32 cellular contexts compared by ENCODE assay signal in the genomic region with DNA sequence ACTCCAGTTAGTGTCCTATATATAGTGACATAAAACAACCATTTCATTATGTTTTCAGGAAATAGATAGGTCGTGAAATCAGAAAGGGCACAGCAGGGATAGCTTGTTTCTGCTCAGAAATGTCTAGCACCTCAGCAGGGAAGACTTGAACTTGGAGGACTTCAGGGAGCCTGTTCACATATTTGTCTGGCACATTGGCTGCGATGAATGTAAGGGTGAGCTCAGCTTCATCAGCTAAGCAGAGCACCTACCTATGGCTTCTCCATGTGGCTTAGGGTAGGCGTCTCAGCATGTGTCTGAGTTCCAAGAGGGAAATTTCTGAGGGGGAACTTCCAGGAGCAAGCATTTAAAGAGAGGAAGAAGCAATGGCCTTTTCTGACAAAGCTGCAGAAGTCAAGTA.
"Had no signal": no experiment of that assay in that cellular context is flagged by ENCODE, and none has a peak within 500 bp of the region (broad histone marks: within the 10 kb centered on the region; RNA-seq: fewer than 3 reads in every experiment).

No MANE protein-coding gene starts in this region.

- H3K27me3 Mint-ChIP-seq: naive B cell; progenitor cell of endocrine pancreas; stimulated activated naive B cell treated with anti-CD40 and anti-IgM and Interleukin-4, amounts not matched to agents 10 μg/mL and 1 μg/mL and 100 μg/mL, for 72 hours had no signal

- H3K9me3 Mint-ChIP-seq: stimulated activated naive B cell treated with anti-CD40 and anti-IgM and Interleukin-4, amounts not matched to agents 10 μg/mL and 1 μg/mL and 100 μg/mL, for 72 hours had no signal

- DNase-seq: hippocampal formation; immature natural killer cell; kidney; left colon; left lung; lower lobe of right lung; mammary epithelial cell; mesenchymal stem cell; naive B cell; natural killer cell; nephron progenitor cell; ovary; retina; right cardiac atrium; stimulated activated CD4-positive, alpha-beta T cell treated with anti-CD3 and anti-CD28 coated beads, Interleukin-12 subunit alpha, Interleukin-12 subunit beta, amount 100 ng/mL, for 4 hours; stimulated activated CD4-positive, alpha-beta T cell treated with anti-CD3 and anti-CD28 coated beads, Interleukin-15, amount 100 ng/mL, for 24 hours; stimulated activated CD4-positive, alpha-beta T cell treated with anti-CD3 and anti-CD28 coated beads, Interleukin-2, amount 100 ng/mL, for 24 hours; stimulated activated CD4-positive, alpha-beta T cell treated with anti-CD3 and anti-CD28 coated beads, Interleukin-4, amount 100 ng/mL, for 1 hour; stimulated activated naive B cell treated with anti-CD40 and anti-IgM and Interleukin-4, amounts not matched to agents 10 μg/mL and 1 μg/mL and 100 μg/mL, for 72 hours; stimulated activated naive CD8-positive, alpha-beta T cell treated with anti-CD3 and anti-CD28 coated beads, Interleukin-15, Interleukin-2, amounts not matched to agents 100 U/mL and 50 U/mL, for 24 hours; stomach; testis; thyroid gland; transverse colon; upper lobe of left lung had no signal

- H3K36me3 ChIP-seq: left lung, lower lobe of right lung, neural progenitor cell, neutrophil, ovary, stomach, thyroid gland, transverse colon, upper lobe of left lung, vagina had no signal

- H3K36me3 Mint-ChIP-seq: naive B cell; natural killer cell; neural progenitor cell; stimulated activated naive B cell treated with anti-CD40 and anti-IgM and Interleukin-4, amounts not matched to agents 10 μg/mL and 1 μg/mL and 100 μg/mL, for 72 hours had no signal

- H3K27ac Mint-ChIP-seq: immature natural killer cell; mesothelial cell of epicardium; naive B cell; natural killer cell; nephron progenitor cell; neural progenitor cell; progenitor cell of endocrine pancreas; stimulated activated naive B cell treated with anti-CD40 and anti-IgM and Interleukin-4, amounts not matched to agents 10 μg/mL and 1 μg/mL and 100 μg/mL, for 72 hours had no signal

- H3K4me3 Mint-ChIP-seq: immature natural killer cell; mesothelial cell of epicardium; naive B cell; natural killer cell; nephron progenitor cell; neural progenitor cell; stimulated activated naive B cell treated with anti-CD40 and anti-IgM and Interleukin-4, amounts not matched to agents 10 μg/mL and 1 μg/mL and 100 μg/mL, for 72 hours had no signal

- H3K27me3 ChIP-seq: left lung, neural progenitor cell, neutrophil, ovary, stomach, testis, thyroid gland, transverse colon, upper lobe of left lung, vagina had no signal

- H3K4me3 ChIP-seq: left lung, lower lobe of right lung, neural progenitor cell, ovary, skin epidermis, stomach, testis, thyroid gland, transverse colon, upper lobe of left lung, vagina had no signal

- H3K4me1 Mint-ChIP-seq: immature natural killer cell; naive B cell; natural killer cell; nephron progenitor cell; neural progenitor cell; stimulated activated naive B cell treated with anti-CD40 and anti-IgM and Interleukin-4, amounts not matched to agents 10 μg/mL and 1 μg/mL and 100 μg/mL, for 72 hours had no signal

- H3K27ac ChIP-seq: left lung, lower lobe of right lung, neural progenitor cell, neutrophil, ovary, skin epidermis, stomach, testis, thyroid gland, transverse colon, upper lobe of left lung, vagina had no signal

- H3K9me3 ChIP-seq: lower lobe of right lung, neutrophil, ovary, testis, thyroid gland, transverse colon, vagina had no signal

- H3K4me1 ChIP-seq: left lung, lower lobe of right lung, stomach, testis, thyroid gland, transverse colon, upper lobe of left lung, vagina had no signal

- H3K9ac ChIP-seq: neural progenitor cell had no signal

- ATAC-seq: left colon; left lung; lower lobe of right lung; natural killer cell; right cardiac atrium; sciatic nerve; stimulated activated naive B cell treated with anti-CD40 and anti-IgM and Interleukin-4, amounts not matched to agents 10 μg/mL and 1 μg/mL and 100 μg/mL, for 72 hours; stimulated activated naive CD8-positive, alpha-beta T cell treated with anti-CD3 and anti-CD28 coated beads, Interleukin-15, Interleukin-2, amounts not matched to agents 100 U/mL and 50 U/mL, for 24 hours had no signal
